In genomic region chr2:28480403-28481049, GRCh38 we compare ENCODE assay signal across 15 cellular contexts.
A peak's percentile ranks its signal among the peaks of the same experiment; 100 is the strongest.
DNase-seq lines count a peak whose midpoint lies in the region; ATAC-seq lines count a peak whose summit lies in the region.
"Had no signal": no experiment of that assay in that cellular context is flagged by ENCODE, and none has a peak within 500 bp of the region (broad histone marks: within the 10 kb centered on the region; RNA-seq: fewer than 3 reads in every experiment).

No MANE protein-coding gene starts in this region.

- DNase-seq in activated CD4-positive, alpha-beta T cell treated with anti-CD3 and anti-CD28 coated beads for 48 hours, result peak; percentile 34
- DNase-seq in activated CD4-positive, alpha-beta T cell treated with anti-CD3 and anti-CD28 coated beads, Interleukin-2, amount 50 U/mL, for 1 hour, result no peak
- peak; percentile 12 for DNase-seq in activated T-cell treated with anti-CD3 and anti-CD28 coated beads, Interleukin-2, amount 50 U/mL, for 24 hours
- no peak for DNase-seq in activated T-cell treated with anti-CD3 and anti-CD28 coated beads for 4 hours
- DNase-seq in stimulated activated naive CD8-positive, alpha-beta T cell treated with anti-CD3 and anti-CD28 coated beads, Interleukin-15, amount 100 ng/mL, for 72 hours, result no peak
- DNase-seq in stimulated activated naive CD8-positive, alpha-beta T cell treated with anti-CD3 and anti-CD28 coated beads, Interleukin-15, Interleukin-2, amounts not matched to agents 100 U/mL and 50 U/mL, for 24 hours, result no peak
- no peak for DNase-seq in effector CD8-positive, alpha-beta T cell (lab: John Stamatoyannopoulos, UW)
- DNase-seq: 8988T; AML-193; Caco-2; CD8-positive, alpha-beta memory T cell; DND-41; GDM1; GOT3; H9 had no signal

- peak; percentile 33 for ATAC-seq in stimulated activated naive CD8-positive, alpha-beta T cell treated with anti-CD3 and anti-CD28 coated beads, Interleukin-15, amount 100 ng/mL, for 72 hours
- ATAC-seq in stimulated activated naive CD8-positive, alpha-beta T cell treated with anti-CD3 and anti-CD28 coated beads, Interleukin-15, Interleukin-2, amounts not matched to agents 100 U/mL and 50 U/mL, for 24 hours, result no peak

- peaks cover 4% of the 10 kb centered on the region for H3K27me3 Mint-ChIP-seq in activated T-cell treated with anti-CD3 and anti-CD28 coated beads, Interleukin-2, amount 50 U/mL, for 24 hours
- H3K27me3 Mint-ChIP-seq in stimulated activated naive CD8-positive, alpha-beta T cell treated with anti-CD3 and anti-CD28 coated beads, Interleukin-15, amount 100 ng/mL, for 72 hours, result peaks cover 7% of the 10 kb centered on the region

- H3K36me3 Mint-ChIP-seq in activated T-cell treated with anti-CD3 and anti-CD28 coated beads, Interleukin-2, amount 50 U/mL, for 24 hours (ENCODE audit: low read depth), result no peaks in the 10 kb centered on the region

- H3K4me1 Mint-ChIP-seq in activated T-cell treated with anti-CD3 and anti-CD28 coated beads, Interleukin-2, amount 50 U/mL, for 24 hours (ENCODE audit: low read depth), result peaks cover 17% of the 10 kb centered on the region
- peaks cover 16% of the 10 kb centered on the region for H3K4me1 Mint-ChIP-seq in stimulated activated naive CD8-positive, alpha-beta T cell treated with anti-CD3 and anti-CD28 coated beads, Interleukin-15, amount 100 ng/mL, for 72 hours
- H3K4me1 Mint-ChIP-seq: CD8-positive, alpha-beta memory T cell; H9 had no signal

- H3K27ac Mint-ChIP-seq in activated T-cell treated with anti-CD3 and anti-CD28 coated beads, Interleukin-2, amount 50 U/mL, for 24 hours, result peak overlapping the region; percentile 34
- H3K27ac Mint-ChIP-seq in stimulated activated naive CD8-positive, alpha-beta T cell treated with anti-CD3 and anti-CD28 coated beads, Interleukin-15, amount 100 ng/mL, for 72 hours, result no peak overlapping the region
- H3K27ac Mint-ChIP-seq: H9 had no signal

- peaks cover 2% of the 10 kb centered on the region for H3K9me3 Mint-ChIP-seq in activated T-cell treated with anti-CD3 and anti-CD28 coated beads, Interleukin-2, amount 50 U/mL, for 24 hours
- peaks cover 5 to 14% of the 10 kb centered on the region in 2 donors for H3K9me3 Mint-ChIP-seq in stimulated activated naive CD8-positive, alpha-beta T cell treated with anti-CD3 and anti-CD28 coated beads, Interleukin-15, amount 100 ng/mL, for 72 hours
- H3K9me3 Mint-ChIP-seq: H9 had no signal

- no peak overlapping the region for H3K4me3 Mint-ChIP-seq in activated T-cell treated with anti-CD3 and anti-CD28 coated beads, Interleukin-2, amount 50 U/mL, for 24 hours
- H3K4me3 Mint-ChIP-seq in stimulated activated naive CD8-positive, alpha-beta T cell treated with anti-CD3 and anti-CD28 coated beads, Interleukin-15, amount 100 ng/mL, for 72 hours, result no peak overlapping the region
- H3K4me3 Mint-ChIP-seq: CD8-positive, alpha-beta memory T cell; H9 had no signal

Comparison
In these comparisons a context has a peak if more than half of its experiments do, and no peak if none do; other contexts are left out.
1. DNase-seq: peak in activated CD4-positive, alpha-beta T cell treated with anti-CD3 and anti-CD28 coated beads for 48 hours (single experiment) and activated T-cell treated with anti-CD3 and anti-CD28 coated beads, Interleukin-2, amount 50 U/mL, for 24 hours (single experiment); none in activated CD4-positive, alpha-beta T cell treated with anti-CD3 and anti-CD28 coated beads, Interleukin-2, amount 50 U/mL, for 1 hour (single experiment), activated T-cell treated with anti-CD3 and anti-CD28 coated beads for 4 hours (single experiment), stimulated activated naive CD8-positive, alpha-beta T cell treated with anti-CD3 and anti-CD28 coated beads, Interleukin-15, amount 100 ng/mL, for 72 hours (0 of 2), stimulated activated naive CD8-positive, alpha-beta T cell treated with anti-CD3 and anti-CD28 coated beads, Interleukin-15, Interleukin-2, amounts not matched to agents 100 U/mL and 50 U/mL, for 24 hours (single experiment) and effector CD8-positive, alpha-beta T cell (single experiment).